In genomic region chr1:159171254-159171687, GRCh38 we compare ENCODE assay signal across 10 cellular contexts. TPM values are rescaled to one million over a fixed set of nuclear protein-coding genes. Genes with fewer than 3 reads are reported as not detected.
DNase-seq lines count a peak whose midpoint lies in the region; FAIRE-seq and TF ChIP-seq lines count a peak whose summit lies in the region.
"Had no signal": no experiment of that assay in that cellular context is flagged by ENCODE, and none has a peak within 500 bp of the region (broad histone marks: within the 10 kb centered on the region; RNA-seq: fewer than 3 reads in every experiment).

A gene with protein sequence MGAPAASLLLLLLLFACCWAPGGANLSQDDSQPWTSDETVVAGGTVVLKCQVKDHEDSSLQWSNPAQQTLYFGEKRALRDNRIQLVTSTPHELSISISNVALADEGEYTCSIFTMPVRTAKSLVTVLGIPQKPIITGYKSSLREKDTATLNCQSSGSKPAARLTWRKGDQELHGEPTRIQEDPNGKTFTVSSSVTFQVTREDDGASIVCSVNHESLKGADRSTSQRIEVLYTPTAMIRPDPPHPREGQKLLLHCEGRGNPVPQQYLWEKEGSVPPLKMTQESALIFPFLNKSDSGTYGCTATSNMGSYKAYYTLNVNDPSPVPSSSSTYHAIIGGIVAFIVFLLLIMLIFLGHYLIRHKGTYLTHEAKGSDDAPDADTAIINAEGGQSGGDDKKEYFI (plus strand): TSS chr1:159171615. CDS start chr1:159171766, 151 bp downstream.

- H3K4me2 ChIP-seq in parathyroid adenoma (ENCODE audit: low read length) = no peak within 1 kb of the TSS

- H3K27ac ChIP-seq in RWPE1 = peak within 1 kb of the TSS; percentile 86
- no peak within 1 kb of the TSS for H3K27ac ChIP-seq in parathyroid adenoma
- H3K27ac ChIP-seq in brain microvascular endothelial cell = no peak within 1 kb of the TSS
- H3K27ac ChIP-seq in adrenal gland = no peak within 1 kb of the TSS

- FAIRE-seq in D721Med (lab: Jason Lieb, UNC) (no peak), GM19239 (lab: Jason Lieb, UNC) (no peak)

- H3K4me1 ChIP-seq in parathyroid adenoma (no peaks in the 10 kb centered on the region), adrenal gland (replicated peaks in 1 of 2) (no peaks in the 10 kb centered on the region)

- H3K79me2 ChIP-seq in parathyroid adenoma = no peaks in the 10 kb centered on the region

- no peaks in the 10 kb centered on the region for H3K36me3 ChIP-seq in parathyroid adenoma (ENCODE audit: control insufficient read depth, insufficient read depth, low read length)
- no peaks in the 10 kb centered on the region for H3K36me3 ChIP-seq in brain microvascular endothelial cell (replicated peaks)
- H3K36me3 ChIP-seq in adrenal gland (replicated peaks in 1 of 2) = no peaks in the 10 kb centered on the region

- H3K4me3 ChIP-seq in parathyroid adenoma (ENCODE audit: low read depth, low read length) (no peak within 1 kb of the TSS), brain microvascular endothelial cell (ENCODE audit: low read depth, low read length) (no peak within 1 kb of the TSS), adrenal gland (peak within 1 kb of the TSS in 1 of 4 donors; percentile 34)

- peak within 1 kb of the TSS; percentile 42 for H2AFZ ChIP-seq in parathyroid adenoma

- CTCF ChIA-PET in RWPE1 (lab: Yijun Ruan, JAX) = no interaction called here

- no peak for TF ChIP-seq POLR2A in adrenal gland (IDR thresholded peaks at IDR 0.05)

- no peak within 1 kb of the TSS for H3K9ac ChIP-seq in parathyroid adenoma

- POLR2A ChIA-PET in RWPE1 (lab: Yijun Ruan, JAX; ENCODE audit: low non-redundant PET) = no interaction called here

- peaks cover 5% of the 10 kb centered on the region for H3K27me3 ChIP-seq in parathyroid adenoma (ENCODE audit: control insufficient read depth, insufficient read depth, low read length)
- H3K27me3 ChIP-seq in brain microvascular endothelial cell (replicated peaks) = peaks cover 31% of the 10 kb centered on the region
- H3K27me3 ChIP-seq in adrenal gland = peaks cover 27% of the 10 kb centered on the region

- WGBS in adrenal gland, 4 donors = 2 to 9% (median 3%) methylated on average over 7 to 29 of the region's 29 CpGs

- H3K9me3 ChIP-seq in parathyroid adenoma (ENCODE audit: control insufficient read depth, low read length) (no peaks in the 10 kb centered on the region), adrenal gland (replicated peaks in 1 of 3) (no peaks in the 10 kb centered on the region)

- in situ Hi-C loops in brain microvascular endothelial cell (cut with HindIII; ENCODE audit: low pct_ligation_motif_present, low sequenced_read_pairs) = no loop called here

- DNase-seq in D721Med (ENCODE audit: insufficient read length, low spot score) (peak; percentile 81), RWPE1 (ENCODE audit: low spot score) (peak; percentile 23), head of caudate nucleus (peak in 40 of 42 donors; percentile 45 to 90 (median 68)), brain microvascular endothelial cell (no peak), adrenal gland (no peak), GM19239 (ENCODE audit: insufficient read length, low spot score) (no peak), NCI-H2029 (lab: John Stamatoyannopoulos, UW) (no peak)
- DNase-seq: activated CD8-positive, alpha-beta T cell treated with anti-CD3 and anti-CD28 coated beads for 36 hours; DMS153 had no signal

- TF ChIP-seq CTCF in D721Med (IDR thresholded peaks at IDR 0.05; ENCODE audit: insufficient read depth, missing control alignments) = no peak
- TF ChIP-seq CTCF in RWPE1 (conservative IDR thresholded peaks at IDR 0.05; ENCODE audit: low read depth) = no peak
- TF ChIP-seq CTCF in parathyroid adenoma (IDR thresholded peaks at IDR 0.05) = no peak
- TF ChIP-seq CTCF in brain microvascular endothelial cell (IDR thresholded peaks at IDR 0.05; ENCODE audit: low read depth, low read length, missing control alignments) = no peak
- TF ChIP-seq CTCF in adrenal gland (IDR thresholded peaks at IDR 0.05) = no peak

- intact Hi-C loops in head of caudate nucleus (cut with DNase I) = no loop called here
- intact Hi-C loops in adrenal gland (cut with DNase I) = no loop called here

RNA-seq across cellular contexts. Expression of the gene that starts here (rescaled TPM):
- total RNA-seq in adrenal gland = 1 to 10 TPM in 5 of 8 donors, under 1 TPM in 2, not detected in 1; 0.83 to 7.8 (median 1.6) TPM
- polyA plus RNA-seq in adrenal gland = 1 to 10 TPM; 3.3 to 5.9 (median 5.5) TPM
- total RNA-seq: activated CD8-positive, alpha-beta T cell treated with anti-CD3 and anti-CD28 coated beads for 36 hours had no signal

Comparison
In these comparisons a context has a peak if more than half of its experiments do, and no peak if none do; other contexts are left out.
1. DNase-seq: peak in D721Med (single experiment), RWPE1 (single experiment) and head of caudate nucleus (40 of 42); none in brain microvascular endothelial cell (single experiment), adrenal gland (0 of 7), GM19239 (single experiment) and NCI-H2029 (single experiment).